ENCODE assay signal across 18 cellular contexts in the genomic region with DNA sequence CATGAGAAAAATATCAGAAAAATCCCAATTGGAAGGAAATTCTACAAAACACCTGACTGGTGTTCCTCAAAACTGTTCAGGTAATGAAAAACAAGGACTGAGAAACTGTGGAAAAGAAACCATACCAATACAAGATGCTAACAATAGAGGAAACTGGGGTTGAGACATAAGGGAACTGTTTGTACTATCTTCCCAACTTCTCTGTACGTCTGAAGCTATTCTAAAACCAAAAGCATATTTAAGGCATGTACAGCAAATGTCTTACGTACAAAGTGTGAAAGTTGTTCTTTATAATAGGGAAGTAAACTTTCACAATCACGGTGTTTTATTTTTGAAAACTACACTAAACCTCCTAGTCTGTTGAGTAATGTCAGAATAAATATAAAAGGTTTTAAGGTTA.
"Had no signal": no experiment of that assay in that cellular context is flagged by ENCODE, and none has a peak within 500 bp of the region (broad histone marks: within the 10 kb centered on the region; RNA-seq: fewer than 3 reads in every experiment).

No MANE protein-coding gene starts in this region.

- DNase-seq: activated CD4-positive, alpha-beta T cell treated with anti-CD3 and anti-CD28 coated beads, Interleukin-2, amount 10 ng/mL, durations not matched to agents 24 days and 14 days; activated CD4-positive, CD25-positive, alpha-beta regulatory T cell; activated CD8-positive, alpha-beta memory T cell treated with anti-CD3 and anti-CD28 coated beads, Interleukin-2, amount 50 U/mL, for 4 hours; activated CD8-positive, alpha-beta T cell treated with anti-CD3 and anti-CD28 coated beads, Interleukin-2, amount 10 ng/mL, durations not matched to agents 7 days and 5 days; activated gamma-delta T cell; activated T-cell treated with anti-CD3 and anti-CD28 coated beads, Interleukin-2, amount 50 U/mL, for 48 hours; central memory CD4-positive, alpha-beta T cell; colonic mucosa; kidney; nucleus accumbens; small intestine; testis had no signal

- H3K27me3 Mint-ChIP-seq: activated CD4-positive, alpha-beta T cell treated with anti-CD3 and anti-CD28 coated beads, Interleukin-2, amount 10 ng/mL, durations not matched to agents 24 days and 14 days; stimulated activated naive CD8-positive, alpha-beta T cell treated with anti-CD3 and anti-CD28 coated beads, Interleukin-15, Interleukin-2, amounts not matched to agents 100 ng/mL and 50 ng/mL, for 24 hours had no signal

- H3K27ac Mint-ChIP-seq: activated CD4-positive, alpha-beta T cell treated with anti-CD3 and anti-CD28 coated beads, Interleukin-2, amount 10 ng/mL, durations not matched to agents 24 days and 14 days; activated CD8-positive, alpha-beta T cell treated with anti-CD3 and anti-CD28 coated beads, Interleukin-2, amount 10 ng/mL, durations not matched to agents 7 days and 5 days; activated naive CD4-positive, alpha-beta T cell treated with anti-CD3 and anti-CD28 coated beads, Interleukin-2, amount 50 U/mL, for 72 hours; nephron; stimulated activated naive CD8-positive, alpha-beta T cell treated with anti-CD3 and anti-CD28 coated beads, Interleukin-15, Interleukin-2, amounts not matched to agents 100 ng/mL and 50 ng/mL, for 24 hours; T-helper 2 cell treated with Interferon-gamma antibody and Interleukin-4, amounts not matched to agents 5 μg/mL and 100 μg/mL, for 36 hours had no signal

- FAIRE-seq: urothelium cell line had no signal

- H3K9me3 Mint-ChIP-seq: activated CD4-positive, alpha-beta T cell treated with anti-CD3 and anti-CD28 coated beads, Interleukin-2, amount 10 ng/mL, durations not matched to agents 24 days and 14 days; nephron; stimulated activated naive CD8-positive, alpha-beta T cell treated with anti-CD3 and anti-CD28 coated beads, Interleukin-15, Interleukin-2, amounts not matched to agents 100 ng/mL and 50 ng/mL, for 24 hours; T-helper 2 cell treated with Interferon-gamma antibody and Interleukin-4, amounts not matched to agents 5 μg/mL and 100 μg/mL, for 36 hours had no signal

- H3K36me3 Mint-ChIP-seq: activated naive CD4-positive, alpha-beta T cell treated with anti-CD3 and anti-CD28 coated beads, Interleukin-2, amount 50 U/mL, for 72 hours had no signal

- H3K4me3 Mint-ChIP-seq: activated CD4-positive, alpha-beta T cell treated with anti-CD3 and anti-CD28 coated beads, Interleukin-2, amount 10 ng/mL, durations not matched to agents 24 days and 14 days; activated CD8-positive, alpha-beta T cell treated with anti-CD3 and anti-CD28 coated beads, Interleukin-2, amount 10 ng/mL, durations not matched to agents 7 days and 5 days; nephron; stimulated activated naive CD8-positive, alpha-beta T cell treated with anti-CD3 and anti-CD28 coated beads, Interleukin-15, Interleukin-2, amounts not matched to agents 100 ng/mL and 50 ng/mL, for 24 hours; T-helper 2 cell treated with Interferon-gamma antibody and Interleukin-4, amounts not matched to agents 5 μg/mL and 100 μg/mL, for 36 hours had no signal

- H3K4me1 Mint-ChIP-seq: activated CD4-positive, alpha-beta T cell treated with anti-CD3 and anti-CD28 coated beads, Interleukin-2, amount 10 ng/mL, durations not matched to agents 24 days and 14 days; nephron had no signal

- ATAC-seq: activated CD8-positive, alpha-beta T cell treated with anti-CD3 and anti-CD28 coated beads, Interleukin-2, amount 10 ng/mL, durations not matched to agents 7 days and 5 days; activated naive CD4-positive, alpha-beta T cell treated with anti-CD3 and anti-CD28 coated beads, Interleukin-2, amount 50 U/mL, for 72 hours; esophagus mucosa had no signal
